Comparison of ENCODE assay signal across 15 cellular contexts in genomic region chr6:133062077-133062476, GRCh38.
DNase-seq lines count a peak whose midpoint lies in the region; ATAC-seq, FAIRE-seq and TF ChIP-seq lines count a peak whose summit lies in the region.
"Had no signal": no experiment of that assay in that cellular context is flagged by ENCODE, and none has a peak within 500 bp of the region (broad histone marks: within the 10 kb centered on the region; RNA-seq: fewer than 3 reads in every experiment).

No MANE protein-coding gene starts in this region.

- intact Hi-C loops in Right ventricle myocardium inferior (cut with DNase I) (loop anchor here (2.0 kb wide), 1 partner anchor 181 kb away; no protein-coding TSS in a partner anchor), cardiac septum (cut with DNase I) (loop anchor here (5.0 kb wide), 1 partner anchor 180 kb away; the partner anchor contains the start of gene EYA4), right cardiac atrium (cut with DNase I) (no loop called here), kidney (cut with DNase I) (no loop called here)

- no peaks in the 10 kb centered on the region for H3K36me3 ChIP-seq in kidney (ENCODE audit: control insufficient read depth in 1 of 2, insufficient read depth in 2 of 2, low read length in 2 of 2)
- H3K36me3 ChIP-seq: cardiac muscle cell, neural progenitor cell, stomach had no signal

- H3K4me1 ChIP-seq in right cardiac atrium (ENCODE audit: control insufficient read depth, insufficient read depth, low read length) (peaks cover 1% of the 10 kb centered on the region), kidney (ENCODE audit: control insufficient read depth in 1 of 2, insufficient read depth in 1 of 2, low read depth in 1 of 2, low read length in 2 of 2) (no peaks in the 10 kb centered on the region)
- H3K4me1 ChIP-seq: A549, neural progenitor cell, stomach had no signal

- DNase-seq in Right ventricle myocardium inferior (ENCODE audit: missing footprints) (no peak), cardiac septum (ENCODE audit: low spot score) (no peak), choroid plexus epithelial cell (ENCODE audit: low read depth) (peak; percentile 76), right cardiac atrium (no peak), NCI-H2081 treated with DMSO at 0.1 percent for 48 hours (lab: John Stamatoyannopoulos, UW) (no peak), kidney (no peak), SIG-M5 (lab: John Stamatoyannopoulos, UW) (no peak), NCI-H748 (lab: John Stamatoyannopoulos, UW; ENCODE audit: unreplicated experiment) (no peak)
- DNase-seq: activated gamma-delta T cell treated with Interleukin-2 at 50 U/mL for 16 hours, hypothalamus, stomach had no signal

- no peaks in the 10 kb centered on the region for H3K27me3 ChIP-seq in right cardiac atrium (ENCODE audit: control insufficient read depth, insufficient read depth)
- H3K27me3 ChIP-seq: cardiac muscle cell, neural progenitor cell, stomach had no signal

- no peaks in the 10 kb centered on the region for H3K9me3 ChIP-seq in right cardiac atrium (ENCODE audit: control insufficient read depth, low read length)
- H3K9me3 ChIP-seq in kidney (ENCODE audit: control insufficient read depth in 1 of 2, low read length in 2 of 2): no peaks in the 10 kb centered on the region
- H3K9me3 ChIP-seq: A549, stomach had no signal

- TF ChIP-seq CTCF in choroid plexus epithelial cell (conservative IDR thresholded peaks at IDR 0.05; ENCODE audit: low read depth, low read length) (no peak), kidney (IDR thresholded peaks at IDR 0.05; ENCODE audit: borderline replicate concordance, extremely low read depth, insufficient read depth) (no peak)

- ATAC-seq in Right ventricle myocardium inferior (peak; percentile 92), right cardiac atrium (peak; percentile 92 to 95)
- ATAC-seq: A549 had no signal

- H3K9ac ChIP-seq in kidney (ENCODE audit: low read length in 2 of 2): no peak overlapping the region
- H3K9ac ChIP-seq: neural progenitor cell had no signal

- H3K4me3 ChIP-seq in choroid plexus epithelial cell (ENCODE audit: low read depth, low read length): no peak overlapping the region
- no peak overlapping the region for H3K4me3 ChIP-seq in right cardiac atrium (ENCODE audit: low read length)
- no peak overlapping the region for H3K4me3 ChIP-seq in kidney (ENCODE audit: low read length in 2 of 2)
- H3K4me3 ChIP-seq: A549, cardiac muscle cell, neural progenitor cell, smooth muscle cell, stomach had no signal

- no peak for FAIRE-seq in kidney (lab: Jason Lieb, UNC)
- FAIRE-seq: A549 had no signal

- 26% methylated on average over 4 of the region's 4 CpGs for WGBS in right cardiac atrium

- H3K27ac ChIP-seq in right cardiac atrium (ENCODE audit: low read length) (no peak overlapping the region), kidney (ENCODE audit: low read depth in 2 of 2, low read length in 2 of 2) (no peak overlapping the region)
- H3K27ac ChIP-seq: A549, cardiac muscle cell, neural progenitor cell, stomach had no signal

Comparison
In these comparisons a context has a peak if more than half of its experiments do, and no peak if none do; other contexts are left out.
1. intact Hi-C loops: an anchor here in Right ventricle myocardium inferior (2.0 kb wide) and cardiac septum (5.0 kb wide); none called in right cardiac atrium and kidney.